In genomic region chr14:47833006-47833405, GRCh38 we compare ENCODE assay signal across 22 cellular contexts.
DNase-seq lines count a peak whose midpoint lies in the region; ATAC-seq and TF ChIP-seq lines count a peak whose summit lies in the region.
"Had no signal": no experiment of that assay in that cellular context is flagged by ENCODE, and none has a peak within 500 bp of the region (broad histone marks: within the 10 kb centered on the region; RNA-seq: fewer than 3 reads in every experiment).

No MANE protein-coding gene starts in this region.

- TF ChIP-seq CTCF in RWPE2 (IDR thresholded peaks at IDR 0.05; ENCODE audit: poor library complexity, severe bottlenecking) (peak; percentile 9), osteoblast (IDR thresholded peaks at IDR 0.05; ENCODE audit: extremely low read depth, low read depth, low read length) (no peak), omental fat pad (IDR thresholded peaks at IDR 0.05) (no peak)

- H3K4me1 ChIP-seq in RWPE2 (ENCODE audit: insufficient read depth, poor library complexity, severe bottlenecking) (no peaks in the 10 kb centered on the region), osteoblast (ENCODE audit: insufficient read depth, low read length) (no peaks in the 10 kb centered on the region)
- H3K4me1 ChIP-seq: BLaER1 treated with 17β-estradiol and CSF1 and Interleukin-3, amounts not matched to agents 10 nM and 100 nM; Peyer's patch had no signal

- H3K79me2 ChIP-seq in osteoblast (ENCODE audit: insufficient read depth, low read length), result no peaks in the 10 kb centered on the region

- H3K27me3 ChIP-seq in RWPE2 (ENCODE audit: insufficient read depth, poor library complexity, severe bottlenecking), result peaks cover 12% of the 10 kb centered on the region
- no peaks in the 10 kb centered on the region for H3K27me3 ChIP-seq in osteoblast (ENCODE audit: insufficient read depth, low read length)
- H3K27me3 ChIP-seq: BLaER1 treated with 17β-estradiol and CSF1 and Interleukin-3, amounts not matched to agents 10 nM and 100 nM; Peyer's patch had no signal

- H3K27ac ChIP-seq in RWPE2 (ENCODE audit: poor library complexity, severe bottlenecking) (no peak overlapping the region), osteoblast (ENCODE audit: low read depth, low read length) (no peak overlapping the region)
- H3K27ac ChIP-seq: BLaER1 treated with 17β-estradiol and CSF1 and Interleukin-3, amounts not matched to agents 10 nM and 100 nM; GM23248; Peyer's patch had no signal

- H3K9me3 ChIP-seq in RWPE2 (ENCODE audit: severe bottlenecking), result no peaks in the 10 kb centered on the region
- H3K9me3 ChIP-seq in osteoblast (ENCODE audit: low read depth, low read length), result peaks cover 2% of the 10 kb centered on the region
- H3K9me3 ChIP-seq: BLaER1 treated with 17β-estradiol and CSF1 and Interleukin-3, amounts not matched to agents 10 nM and 100 nM; Peyer's patch had no signal

- ATAC-seq in RWPE2 (ENCODE audit: low read depth) (0 out of 3 replicates have a peak, but pooled peaks have one; percentile 33), omental fat pad (ENCODE audit: low FRiP score) (no peak)
- ATAC-seq: HepG2 had no signal

- H2AFZ ChIP-seq in osteoblast (ENCODE audit: low read length), result no peak overlapping the region
- H2AFZ ChIP-seq: GM23248 had no signal

- no peaks in the 10 kb centered on the region for H3K36me3 ChIP-seq in RWPE2 (ENCODE audit: low read depth)
- no peaks in the 10 kb centered on the region for H3K36me3 ChIP-seq in osteoblast (ENCODE audit: insufficient read depth, low read length)
- H3K36me3 ChIP-seq: BLaER1 treated with 17β-estradiol and CSF1 and Interleukin-3, amounts not matched to agents 10 nM and 100 nM; Peyer's patch had no signal

- no peak overlapping the region for H3K4me3 ChIP-seq in RWPE2 (ENCODE audit: severe bottlenecking)
- no peak overlapping the region for H3K4me3 ChIP-seq in osteoblast (ENCODE audit: insufficient read depth, low read length)
- H3K4me3 ChIP-seq: BLaER1 treated with 17β-estradiol and CSF1 and Interleukin-3, amounts not matched to agents 10 nM and 100 nM; GM23248; Peyer's patch had no signal

- no peaks in the 10 kb centered on the region for H4K20me1 ChIP-seq in osteoblast (ENCODE audit: insufficient read depth, low read length)
- H4K20me1 ChIP-seq: BLaER1 treated with 17β-estradiol and CSF1 and Interleukin-3, amounts not matched to agents 10 nM and 100 nM had no signal

- in situ Hi-C loops in Caki2 (cut with HindIII; ENCODE audit: low pct_unique_long_range_greater_than_20kb, low sequenced_read_pairs), result no loop called here

- DNase-seq in Caki2 (ENCODE audit: low read depth), result peak; percentile 7
- DNase-seq in RWPE2 (ENCODE audit: low spot score), result no peak
- peak; percentile 41 for DNase-seq in foreskin melanocyte
- peak; percentile 0 for DNase-seq in osteoblast (ENCODE audit: insufficient read length, low spot score, missing footprints)
- no peak for DNase-seq in NCI-H446 (lab: John Stamatoyannopoulos, UW)
- no peak for DNase-seq in omental fat pad (ENCODE audit: low spot score)
- no peak for DNase-seq in activated T-cell treated with anti-CD3 and anti-CD28 coated beads for 4 hours
- DNase-seq: AML-193; CD4-positive, alpha-beta T cell; DMS53; GM23248; H7; Karpas-422; NCI-H1092 treated with DMSO at 0.1 percent for 48 hours; NCI-H1436; NCI-H187; NCI-H2081 treated with DMSO at 0.1 percent for 48 hours; NCI-H526; Peyer's patch; SIG-M5 had no signal

- no peak overlapping the region for H3K4me2 ChIP-seq in osteoblast (ENCODE audit: insufficient read depth, low read length)
- H3K4me2 ChIP-seq: BLaER1 treated with 17β-estradiol and CSF1 and Interleukin-3, amounts not matched to agents 10 nM and 100 nM had no signal

Comparison
In these comparisons a context has a peak if more than half of its experiments do, and no peak if none do; other contexts are left out.
1. DNase-seq: peak in Caki2 (single experiment), foreskin melanocyte (single experiment) and osteoblast (single experiment); none in RWPE2 (single experiment), NCI-H446 (0 of 2), omental fat pad (single experiment) and activated T-cell treated with anti-CD3 and anti-CD28 coated beads for 4 hours (single experiment).